8 cellular contexts compared by ENCODE assay signal in genomic region chr3:14125193-14126016, GRCh38. TPM values are rescaled to one million over a fixed set of nuclear protein-coding genes. Genes with fewer than 3 reads are reported as not detected.
DNase-seq lines count a peak whose midpoint lies in the region; ATAC-seq and TF ChIP-seq lines count a peak whose summit lies in the region.

No MANE protein-coding gene starts in this region.

- H3K79me2 ChIP-seq in Loucy (ENCODE audit: insufficient read depth, low read length): peaks cover 65% of the 10 kb centered on the region

- peak overlapping the region; percentile 89 for H3K4me2 ChIP-seq in Loucy (ENCODE audit: low read depth, low read length, poor library complexity, severe bottlenecking)

- H3K4me3 ChIP-seq in GM08714 (ENCODE audit: low read length) (peak overlapping the region; percentile 81), HAP-1 (peak overlapping the region; percentile 87), Loucy (ENCODE audit: low read length, poor library complexity, severe bottlenecking) (peak overlapping the region; percentile 87), choroid plexus epithelial cell (ENCODE audit: low read depth, low read length) (peak overlapping the region; percentile 95), left lung (peak overlapping the region; percentile 89 to 96)

- H3K36me3 ChIP-seq in HAP-1 (replicated peaks) (peaks cover 18% of the 10 kb centered on the region), Loucy (ENCODE audit: insufficient read depth, low read length) (peaks cover under 1% of the 10 kb centered on the region; the same call in 1 of the 2 replicates), left lung (peaks cover 3 to 41% of the 10 kb centered on the region in 2 donors)

- no peaks in the 10 kb centered on the region for H3K9me2 ChIP-seq in Loucy (replicated peaks; ENCODE audit: low read depth, low read length)

- H3K27ac ChIP-seq in left lung: peak overlapping the region; percentile 94 to 97

- peak overlapping the region; percentile 92 for H2AFZ ChIP-seq in Loucy (ENCODE audit: low read length)

- peak overlapping the region; percentile 88 for H3K9ac ChIP-seq in Loucy (ENCODE audit: low read depth, low read length, poor library complexity, severe bottlenecking)

- H3F3A ChIP-seq in Loucy (ENCODE audit: low read depth): no peaks in the 10 kb centered on the region

- TF ChIP-seq CTCF in Loucy (conservative IDR thresholded peaks at IDR 0.05; ENCODE audit: low read length) (no peak), choroid plexus epithelial cell (conservative IDR thresholded peaks at IDR 0.05; ENCODE audit: low read depth, low read length) (peak; percentile 42), left lung (IDR thresholded peaks at IDR 0.05) (no peak)

- DNase-seq in HAP-1 (ENCODE audit: low spot score in 2 of 2) (peak; percentile 72 to 76), choroid plexus epithelial cell (ENCODE audit: low read depth) (peak; percentile 95), left lung (peak in 1 of 2 donors; percentile 88), NCI-H1694 (lab: John Stamatoyannopoulos, UW) (no peak)
- peak in 3 of 4 experiments; percentile 24 to 28 (median 26) for DNase-seq in activated CD4-positive, CD25-positive, alpha-beta regulatory T cell (lab: John Stamatoyannopoulos, UW)
- DNase-seq in stimulated activated CD4-positive, alpha-beta T cell treated with anti-CD3 and anti-CD28 coated beads, Interleukin-1b, Interleukin-23, amount 100 ng/mL, for 48 hours: peak; percentile 69

- H3K4me1 ChIP-seq in HAP-1 (peaks cover 10% of the 10 kb centered on the region), Loucy (ENCODE audit: insufficient read depth, low read length, poor library complexity, severe bottlenecking) (peaks cover 61% of the 10 kb centered on the region), left lung (peaks cover 19 to 41% of the 10 kb centered on the region in 2 donors)

- peak; percentile 74 for ATAC-seq in left lung

- H3K9me3 ChIP-seq in HAP-1 (no peaks in the 10 kb centered on the region), Loucy (ENCODE audit: insufficient read depth, low read depth, low read length) (no peaks in the 10 kb centered on the region), left lung (no peaks in the 10 kb centered on the region)

- no peaks in the 10 kb centered on the region for H3K27me3 ChIP-seq in HAP-1 (ENCODE audit: low read depth)
- H3K27me3 ChIP-seq in Loucy (ENCODE audit: insufficient read depth, low read length, poor library complexity, severe bottlenecking): no peaks in the 10 kb centered on the region
- H3K27me3 ChIP-seq in left lung: no peaks in the 10 kb centered on the region

- peaks cover 33% of the 10 kb centered on the region for H4K20me1 ChIP-seq in Loucy (ENCODE audit: insufficient read depth, low read length, poor library complexity, severe bottlenecking)

- in situ Hi-C loops in HAP-1 (cut with MboI; ENCODE audit: low sequenced_read_pairs): loop anchor here (5.0 to 10.0 kb wide), 2 partner anchors 121 to 228 kb away; no protein-coding TSS in a partner anchor

- intact Hi-C loops in left lung (cut with DNase I): no loop called here

RNA-seq across cellular contexts. Expression of gene TMEM43, which starts 0.6 kb away (rescaled TPM):
- total RNA-seq in left lung: 100 to 1,000 TPM in 1 of 2 donors, 10 to 100 TPM in 1; 82.3 to 104 TPM

RNA-seq across cellular contexts. Expression of gene CHCHD4, which starts 0.7 kb away (rescaled TPM):
- total RNA-seq in left lung: 10 to 100 TPM in 1 of 2 donors, 1 to 10 TPM in 1; 9.6 to 13.6 TPM

RNA-seq across cellular contexts. Expression of gene XPC, which starts 53.0 kb away (rescaled TPM):
- 10 to 100 TPM; 23.9 to 31.8 TPM for total RNA-seq in left lung

RNA-seq across cellular contexts. Expression of gene LSM3, which starts 53.2 kb away (rescaled TPM):
- 10 to 100 TPM; 10.6 to 11.1 TPM for total RNA-seq in left lung
